Comparison of ENCODE assay signal across 8 cellular contexts in genomic region chr7:47991741-47992311, GRCh38. TPM values are rescaled to one million over a fixed set of nuclear protein-coding genes. Genes with fewer than 3 reads are reported as not detected.
DNase-seq lines count a peak whose midpoint lies in the region; ATAC-seq and TF ChIP-seq lines count a peak whose summit lies in the region.

No MANE protein-coding gene starts in this region.

- H3K4me1 Mint-ChIP-seq in activated naive CD4-positive, alpha-beta T cell treated with anti-CD3 and anti-CD28 coated beads, Interleukin-2, amount 50 U/mL, for 24 hours = peaks cover 23% of the 10 kb centered on the region

- H3K9me3 ChIP-seq in SJCRH30 (replicated peaks) = no peaks in the 10 kb centered on the region
- H3K9me3 ChIP-seq in parathyroid adenoma (ENCODE audit: control insufficient read depth, low read length) = no peaks in the 10 kb centered on the region
- H3K9me3 ChIP-seq in tibial artery = no peaks in the 10 kb centered on the region

- no peaks in the 10 kb centered on the region for H3K79me2 ChIP-seq in parathyroid adenoma

- H3K27me3 Mint-ChIP-seq in activated naive CD4-positive, alpha-beta T cell treated with anti-CD3 and anti-CD28 coated beads, Interleukin-2, amount 50 U/mL, for 24 hours = no peaks in the 10 kb centered on the region

- H3K27ac Mint-ChIP-seq in activated naive CD4-positive, alpha-beta T cell treated with anti-CD3 and anti-CD28 coated beads, Interleukin-2, amount 50 U/mL, for 24 hours = peak overlapping the region; percentile 90

- H3K4me2 ChIP-seq in parathyroid adenoma (ENCODE audit: low read length) = peak overlapping the region; percentile 69

- intact Hi-C loops in Right ventricle myocardium inferior (cut with DNase I) = loop anchor here (1.0 to 5.0 kb wide), 3 partner anchors 40 to 118 kb away; partner anchors contain the start of gene UPP1
- intact Hi-C loops in tibial artery (cut with DNase I; ENCODE audit: low total_unique reads) = loop anchor here (5.0 kb wide), 1 partner anchor 120 kb away; no protein-coding TSS in a partner anchor

- H3K4me3 ChIP-seq in SJCRH30 (no peak overlapping the region), parathyroid adenoma (ENCODE audit: low read depth, low read length) (peak overlapping the region; percentile 45), tibial artery (peak overlapping the region; percentile 44 to 57)

- H3K4me1 ChIP-seq in SJCRH30 = no peaks in the 10 kb centered on the region
- H3K4me1 ChIP-seq in parathyroid adenoma = no peaks in the 10 kb centered on the region
- peaks cover 0 to 6% (median 0%) of the 10 kb centered on the region in 4 donors for H3K4me1 ChIP-seq in tibial artery

- H3K27ac ChIP-seq in SJCRH30 (no peak overlapping the region), parathyroid adenoma (peak overlapping the region; percentile 13), tibial artery (peak overlapping the region in 1 of 2 donors; percentile 38)

- peak overlapping the region; percentile 94 for H2AFZ ChIP-seq in parathyroid adenoma

- TF ChIP-seq CTCF in GM20000 (IDR thresholded peaks at IDR 0.05; ENCODE audit: extremely low read depth, missing control alignments) = peak; percentile 50
- peak; percentile 72 for TF ChIP-seq CTCF in parathyroid adenoma (IDR thresholded peaks at IDR 0.05)
- peak; percentile 63 to 65 for TF ChIP-seq CTCF in tibial artery (IDR thresholded peaks at IDR 0.05)

- H3K36me3 ChIP-seq in SJCRH30 (no peaks in the 10 kb centered on the region), parathyroid adenoma (ENCODE audit: control insufficient read depth, insufficient read depth, low read length) (no peaks in the 10 kb centered on the region), tibial artery (no peaks in the 10 kb centered on the region)

- H3K4me3 Mint-ChIP-seq in activated naive CD4-positive, alpha-beta T cell treated with anti-CD3 and anti-CD28 coated beads, Interleukin-2, amount 50 U/mL, for 24 hours = peak overlapping the region; percentile 91

- H3K9ac ChIP-seq in parathyroid adenoma = no peak overlapping the region

- H3K27me3 ChIP-seq in SJCRH30 (no peaks in the 10 kb centered on the region), parathyroid adenoma (ENCODE audit: control insufficient read depth, insufficient read depth, low read length) (no peaks in the 10 kb centered on the region), tibial artery (no peaks in the 10 kb centered on the region)

- H3K9me3 Mint-ChIP-seq in activated naive CD4-positive, alpha-beta T cell treated with anti-CD3 and anti-CD28 coated beads, Interleukin-2, amount 50 U/mL, for 24 hours = no peaks in the 10 kb centered on the region

- DNase-seq in D341Med (ENCODE audit: low spot score) = peak; percentile 88
- peak; percentile 87 for DNase-seq in GM20000 (ENCODE audit: low spot score)
- DNase-seq in HS-5 (ENCODE audit: low read depth) = peak; percentile 60
- peak; percentile 39 to 45 for DNase-seq in SJCRH30
- peak; percentile 96 for DNase-seq in Right ventricle myocardium inferior (ENCODE audit: missing footprints)
- peak; percentile 88 to 90 for DNase-seq in tibial artery

- no peaks in the 10 kb centered on the region for H3K36me3 Mint-ChIP-seq in activated naive CD4-positive, alpha-beta T cell treated with anti-CD3 and anti-CD28 coated beads, Interleukin-2, amount 50 U/mL, for 24 hours

- ATAC-seq in Right ventricle myocardium inferior = peak; percentile 99

RNA-seq across cellular contexts. Expression of gene HUS1, which starts 12.4 kb away (rescaled TPM):
- 31.7 and 38.7 TPM in 2 replicates for total RNA-seq in SJCRH30 (2014; rRNA removed; shearing (Covaris generic))
- 29.6 TPM for total RNA-seq in Right ventricle myocardium inferior

RNA-seq across cellular contexts. Expression of gene SUN3, which starts 37.1 kb away (rescaled TPM):
- not detected in 2 replicates for total RNA-seq in SJCRH30 (2014; rRNA removed; shearing (Covaris generic))
- not detected for total RNA-seq in Right ventricle myocardium inferior

RNA-seq across cellular contexts. Expression of gene C7orf57, which starts 43.5 kb away (rescaled TPM):
- total RNA-seq in SJCRH30 (2014; rRNA removed; shearing (Covaris generic)) = 0.06 TPM in 1 of 2 replicates, not detected in the other
- not detected for total RNA-seq in Right ventricle myocardium inferior

RNA-seq across cellular contexts. Expression of gene PKD1L1, which starts 43.6 kb away (rescaled TPM):
- 0.02 and 0.03 TPM in 2 replicates for total RNA-seq in SJCRH30 (2014; rRNA removed; shearing (Covaris generic))
- 1.3 TPM for total RNA-seq in Right ventricle myocardium inferior

Comparison
In these comparisons a context has a peak if more than half of its experiments do, and no peak if none do; other contexts are left out.
1. DNase-seq: peak in every context shown above with its lines; median percentile 96 in Right ventricle myocardium inferior; 89 in tibial artery; 88 in D341Med; 87 in GM20000; 60 in HS-5; 42 in SJCRH30.